Comparison of ENCODE assay signal across 8 cellular contexts in genomic region chr3:72523409-72524172, GRCh38.
DNase-seq lines count a peak whose midpoint lies in the region; ATAC-seq and TF ChIP-seq lines count a peak whose summit lies in the region.

No MANE protein-coding gene starts in this region.

- H3K4me1 ChIP-seq in DOHH2 (ENCODE audit: control insufficient read depth, low read length) (peaks cover 24% of the 10 kb centered on the region), vagina (no peaks in the 10 kb centered on the region)

- TF ChIP-seq RAD21 in neural cell (conservative IDR thresholded peaks at IDR 0.05), result no peak

- H3K9me3 ChIP-seq in DOHH2 (ENCODE audit: control insufficient read depth, insufficient read depth, low read length), result no peaks in the 10 kb centered on the region
- no peaks in the 10 kb centered on the region for H3K9me3 ChIP-seq in neural cell (ENCODE audit: low read length)
- H3K9me3 ChIP-seq in vagina, result no peaks in the 10 kb centered on the region

- H4K20me1 ChIP-seq in DOHH2 (ENCODE audit: control insufficient read depth, insufficient read depth, low read depth, low read length) (no peaks in the 10 kb centered on the region), neural cell (ENCODE audit: insufficient read depth) (no peaks in the 10 kb centered on the region)

- H3K4me3 ChIP-seq in DOHH2 (ENCODE audit: low read length), result peak overlapping the region; percentile 37
- H3K4me3 ChIP-seq in neural cell (ENCODE audit: low read length), result no peak overlapping the region
- H3K4me3 ChIP-seq in vagina, result no peak overlapping the region

- H3K9me2 ChIP-seq in DOHH2 (replicated peaks; ENCODE audit: control insufficient read depth, low read length) (no peaks in the 10 kb centered on the region), neural cell (ENCODE audit: insufficient read depth, low read length) (no peaks in the 10 kb centered on the region)

- TF ChIP-seq CTCF in DOHH2 (IDR thresholded peaks at IDR 0.05; ENCODE audit: low read depth, low read length, poor library complexity, severe bottlenecking), result no peak
- no peak for TF ChIP-seq CTCF in activated CD8-positive, alpha-beta T cell treated with anti-CD3 and anti-CD28 coated beads for 36 hours (IDR thresholded peaks at IDR 0.05)
- TF ChIP-seq CTCF in neural cell (IDR thresholded peaks at IDR 0.05; ENCODE audit: poor library complexity, severe bottlenecking), result no peak
- TF ChIP-seq CTCF in vagina (IDR thresholded peaks at IDR 0.05), result no peak

- H2AFZ ChIP-seq in neural cell (ENCODE audit: low read depth, low read length), result no peak overlapping the region

- H3K9me3 Mint-ChIP-seq in activated CD8-positive, alpha-beta T cell treated with anti-CD3 and anti-CD28 coated beads for 36 hours, result no peaks in the 10 kb centered on the region

- H3K27ac ChIP-seq in DOHH2 (ENCODE audit: low read depth, low read length) (no peak overlapping the region), neural cell (ENCODE audit: low read length) (no peak overlapping the region), vagina (no peak overlapping the region)

- intact Hi-C loops in activated CD8-positive, alpha-beta T cell treated with anti-CD3 and anti-CD28 coated beads for 36 hours (cut with micrococcal nuclease), result no loop called here
- intact Hi-C loops in vagina (cut with DNase I), result no loop called here

- no peak overlapping the region for H3K9ac ChIP-seq in neural cell (ENCODE audit: low read length)

- peak; percentile 36 for TF ChIP-seq EP300 in neural cell (conservative IDR thresholded peaks at IDR 0.05; ENCODE audit: poor library complexity, severe bottlenecking)

- DNase-seq in activated CD8-positive, alpha-beta T cell treated with anti-CD3 and anti-CD28 coated beads for 36 hours, result peak; percentile 10
- DNase-seq in NCI-H1092 treated with DMSO at 0.1 percent for 48 hours (lab: John Stamatoyannopoulos, UW), result no peak
- no peak for DNase-seq in COR-L47 (lab: John Stamatoyannopoulos, UW)
- no peak for DNase-seq in vagina (ENCODE audit: extremely low spot score in 2 of 2)

- CTCF ChIA-PET in activated CD8-positive, alpha-beta T cell treated with anti-CD3 and anti-CD28 coated beads for 36 hours (lab: Charles Lee), result no interaction called here

- POLR2A ChIA-PET in activated CD8-positive, alpha-beta T cell treated with anti-CD3 and anti-CD28 coated beads for 36 hours (lab: Charles Lee), result interaction anchor here (1.0 kb wide), 1 partner anchor 76 kb away, joined by 3 read pairs; no protein-coding TSS in a partner anchor

- H3K27me3 Mint-ChIP-seq in activated CD8-positive, alpha-beta T cell treated with anti-CD3 and anti-CD28 coated beads for 36 hours, result peaks cover 2% of the 10 kb centered on the region

- TF ChIP-seq POLR2A in vagina (IDR thresholded peaks at IDR 0.05), result no peak

- peak overlapping the region; percentile 51 for H3K4me2 ChIP-seq in DOHH2 (ENCODE audit: low read length)
- H3K4me2 ChIP-seq in neural cell (ENCODE audit: low read length), result no peak overlapping the region

- no peaks in the 10 kb centered on the region for H3K36me3 Mint-ChIP-seq in activated CD8-positive, alpha-beta T cell treated with anti-CD3 and anti-CD28 coated beads for 36 hours (ENCODE audit: low read depth)

- ATAC-seq in GM19463 (IDR thresholded peaks at IDR 0.05; ENCODE audit: unreplicated experiment), result peak; percentile 70
- peak; percentile 73 for ATAC-seq in HG03442 (IDR thresholded peaks at IDR 0.05; ENCODE audit: unreplicated experiment)
- no peak for ATAC-seq in activated CD8-positive, alpha-beta T cell treated with anti-CD3 and anti-CD28 coated beads for 36 hours

- H3K4me1 Mint-ChIP-seq in activated CD8-positive, alpha-beta T cell treated with anti-CD3 and anti-CD28 coated beads for 36 hours (ENCODE audit: low read depth), result peaks cover 36% of the 10 kb centered on the region

- no peaks in the 10 kb centered on the region for H3K36me3 ChIP-seq in DOHH2 (ENCODE audit: control insufficient read depth, low read length)
- H3K36me3 ChIP-seq in neural cell (ENCODE audit: insufficient read depth, low read length), result no peaks in the 10 kb centered on the region
- no peaks in the 10 kb centered on the region for H3K36me3 ChIP-seq in vagina

- H3K27ac Mint-ChIP-seq in activated CD8-positive, alpha-beta T cell treated with anti-CD3 and anti-CD28 coated beads for 36 hours, result no peak overlapping the region

- H3K79me2 ChIP-seq in DOHH2 (ENCODE audit: control insufficient read depth, low read length) (no peaks in the 10 kb centered on the region), neural cell (replicated peaks; ENCODE audit: insufficient read depth, low read length) (no peaks in the 10 kb centered on the region)

- peaks cover 7% of the 10 kb centered on the region for H3K27me3 ChIP-seq in DOHH2 (ENCODE audit: control insufficient read depth, low read length)
- H3K27me3 ChIP-seq in neural cell (ENCODE audit: insufficient read depth, low read depth, low read length), result no peaks in the 10 kb centered on the region
- H3K27me3 ChIP-seq in vagina, result no peaks in the 10 kb centered on the region

- no peak overlapping the region for H3K4me3 Mint-ChIP-seq in activated CD8-positive, alpha-beta T cell treated with anti-CD3 and anti-CD28 coated beads for 36 hours

- H3F3A ChIP-seq in DOHH2 (ENCODE audit: control insufficient read depth, insufficient read depth) (no peaks in the 10 kb centered on the region), neural cell (ENCODE audit: insufficient read depth, low read length, poor library complexity, severe bottlenecking) (no peaks in the 10 kb centered on the region)

TF ChIP-seq in neural cell, 6 proteins besides CTCF, POLR2A, EP300 and RAD21:
- TF ChIP-seq MXI1 (conservative IDR thresholded peaks at IDR 0.05; ENCODE audit: poor library complexity, severe bottlenecking) (no peak), SMC3 (conservative IDR thresholded peaks at IDR 0.05; ENCODE audit: poor library complexity) (no peak), EZH2 (IDR thresholded peaks at IDR 0.05; ENCODE audit: borderline replicate concordance, insufficient read depth, low read length, poor library complexity, severe bottlenecking) (no peak), REST (IDR thresholded peaks at IDR 0.05; ENCODE audit: borderline replicate concordance) (no peak), POLR2AphosphoS5 (IDR thresholded peaks at IDR 0.05) (no peak), TAF1 (IDR thresholded peaks at IDR 0.05; ENCODE audit: low read depth) (no peak)
